ENCODE assay signal across 9 cellular contexts in genomic region chr10:26486985-26487850, GRCh38. TPM values are rescaled to one million over a fixed set of nuclear protein-coding genes. Genes with fewer than 3 reads are reported as not detected.
A peak's percentile ranks its signal among the peaks of the same experiment; 100 is the strongest.
DNase-seq lines count a peak whose midpoint lies in the region; ATAC-seq and TF ChIP-seq lines count a peak whose summit lies in the region.
"Had no signal": no experiment of that assay in that cellular context is flagged by ENCODE, and none has a peak within 500 bp of the region (broad histone marks: within the 10 kb centered on the region; RNA-seq: fewer than 3 reads in every experiment).

No MANE protein-coding gene starts in this region.

- peak overlapping the region; percentile 81 for H2AFZ ChIP-seq in SK-N-SH (ENCODE audit: low read depth)

- H2AK5ac ChIP-seq in mesendoderm (ENCODE audit: low read length): no peak overlapping the region

- TF ChIP-seq RAD21 in SK-N-SH (IDR thresholded peaks at IDR 0.05; ENCODE audit: low read length): no peak

- H4K8ac ChIP-seq in mesendoderm (ENCODE audit: low read depth, low read length): no peak overlapping the region

- no peaks in the 10 kb centered on the region for H4K20me1 ChIP-seq in SK-N-SH (ENCODE audit: insufficient read depth)

- peaks cover 81% of the 10 kb centered on the region for H3K4me1 Mint-ChIP-seq in stimulated activated naive CD8-positive, alpha-beta T cell treated with anti-CD3 and anti-CD28 coated beads, Interleukin-15, Interleukin-2, amounts not matched to agents 100 ng/mL and 50 ng/mL, for 24 hours (ENCODE audit: low read depth)

- H3K79me2 ChIP-seq in SK-N-SH (ENCODE audit: insufficient read depth): no peaks in the 10 kb centered on the region
- H3K79me2 ChIP-seq in mesendoderm (ENCODE audit: control insufficient read depth, insufficient read depth, low read length): no peaks in the 10 kb centered on the region

- no peak for TF ChIP-seq CTCF in SK-N-SH (IDR thresholded peaks at IDR 0.05)

- H3K18ac ChIP-seq in mesendoderm (ENCODE audit: low read length): no peak overlapping the region

- no peaks in the 10 kb centered on the region for H3K9me3 ChIP-seq in SK-N-SH

- DNase-seq in SK-N-SH (no peak), amniotic stem cell (lab: John Stamatoyannopoulos, UW) (peak; percentile 65), mesendoderm (peak; percentile 22), NCI-H2081 treated with DMSO at 0.1 percent for 48 hours (lab: John Stamatoyannopoulos, UW) (no peak), SK-N-DZ (ENCODE audit: low spot score) (no peak)

- H4K5ac ChIP-seq in mesendoderm (ENCODE audit: low read length): no peak overlapping the region

- H3K9ac ChIP-seq in SK-N-SH (peak overlapping the region; percentile 60; the same call in 1 of the 2 replicates), mesendoderm (ENCODE audit: low read length) (no peak overlapping the region)

- H3K36me3 ChIP-seq in SK-N-SH (replicated peaks in 1 of 2; ENCODE audit: control insufficient read depth in 1 of 2, insufficient read depth in 2 of 2, low read length in 1 of 2): no peaks in the 10 kb centered on the region
- H3K36me3 ChIP-seq in mesendoderm (ENCODE audit: control insufficient read depth, insufficient read depth, low read length): no peaks in the 10 kb centered on the region

- H3K4me2 ChIP-seq in SK-N-SH (peak overlapping the region; percentile 59; the same call in 1 of the 2 replicates), mesendoderm (ENCODE audit: low read length) (no peak overlapping the region)

- peak overlapping the region in 1 of 2 experiments; percentile 87; a peak in 2 of 4 replicates for H3K27ac ChIP-seq in SK-N-SH (ENCODE audit: low read depth in 2 of 2, low read length in 1 of 2)
- no peak overlapping the region for H3K27ac ChIP-seq in mesendoderm (ENCODE audit: low read depth, low read length)
- H3K27ac ChIP-seq: VCaP had no signal

- no peaks in the 10 kb centered on the region for H3K27me3 ChIP-seq in SK-N-SH (ENCODE audit: insufficient read depth)
- no peaks in the 10 kb centered on the region for H3K27me3 ChIP-seq in mesendoderm (ENCODE audit: insufficient read depth, low read length, poor library complexity)

- H3K9me2 ChIP-seq in SK-N-SH: no peaks in the 10 kb centered on the region

- no peak for TF ChIP-seq EP300 in SK-N-SH (IDR thresholded peaks at IDR 0.05; ENCODE audit: borderline replicate concordance in 1 of 2, low read depth in 1 of 2, low read length in 1 of 2)

- no peak overlapping the region for H3K23ac ChIP-seq in mesendoderm (ENCODE audit: low read length)

- H3K79me1 ChIP-seq in mesendoderm (ENCODE audit: low read length): no peaks in the 10 kb centered on the region

- H2BK15ac ChIP-seq in mesendoderm (replicated peaks; ENCODE audit: low read depth): no peak overlapping the region

- H3F3A ChIP-seq in SK-N-SH (replicated peaks; ENCODE audit: insufficient read depth): peaks cover 17% of the 10 kb centered on the region

- peaks cover 25% of the 10 kb centered on the region for H3K36me3 Mint-ChIP-seq in stimulated activated naive CD8-positive, alpha-beta T cell treated with anti-CD3 and anti-CD28 coated beads, Interleukin-15, Interleukin-2, amounts not matched to agents 100 ng/mL and 50 ng/mL, for 24 hours (ENCODE audit: low read depth)

- no peak overlapping the region for H3K56ac ChIP-seq in mesendoderm (ENCODE audit: low read length)

- no peak overlapping the region for H2BK120ac ChIP-seq in mesendoderm (ENCODE audit: low read depth, low read length)

- H3K4me3 ChIP-seq in SK-N-SH (ENCODE audit: low read depth in 2 of 2, low read length in 1 of 2) (no peak overlapping the region), mesendoderm (ENCODE audit: low read length) (no peak overlapping the region)

- no peak overlapping the region for H2BK5ac ChIP-seq in mesendoderm (ENCODE audit: low read length)

- POLR2A ChIA-PET in SK-N-SH (lab: Yijun Ruan, JAX): no interaction called here

- no peak overlapping the region for H3K4ac ChIP-seq in mesendoderm (ENCODE audit: low read depth, low read length)

- H3K4me3 Mint-ChIP-seq in stimulated activated naive CD8-positive, alpha-beta T cell treated with anti-CD3 and anti-CD28 coated beads, Interleukin-15, Interleukin-2, amounts not matched to agents 100 ng/mL and 50 ng/mL, for 24 hours: peak overlapping the region; percentile 71

- no peaks in the 10 kb centered on the region for H3K27me3 Mint-ChIP-seq in stimulated activated naive CD8-positive, alpha-beta T cell treated with anti-CD3 and anti-CD28 coated beads, Interleukin-15, Interleukin-2, amounts not matched to agents 100 ng/mL and 50 ng/mL, for 24 hours

- WGBS in SK-N-SH (ENCODE audit: low lambda C conversion rate): 12% methylated on average over 11 of the region's 11 CpGs
- no CpG with 5 or more reads among the region's 11 CpGs for WGBS in mesendoderm (ENCODE audit: extremely low coverage, insufficient coverage, low lambda C conversion rate)

- ATAC-seq in GM18502 (IDR thresholded peaks at IDR 0.05; ENCODE audit: poor library complexity, unreplicated experiment) (peak; percentile 79), HG02884 (IDR thresholded peaks at IDR 0.05; ENCODE audit: unreplicated experiment) (peak; percentile 83)

- H3K4me1 ChIP-seq in SK-N-SH (ENCODE audit: control insufficient read depth in 1 of 2, insufficient read depth in 2 of 2, low read depth in 1 of 2, low read length in 1 of 2) (no peaks in the 10 kb centered on the region), mesendoderm (ENCODE audit: control insufficient read depth, low read depth, low read length) (no peaks in the 10 kb centered on the region)

- CTCF ChIA-PET in SK-N-SH (lab: Yijun Ruan, JAX): interaction anchor here (1.0 kb wide), 1 partner anchor 9 kb away, joined by 3 read pairs; no protein-coding TSS in a partner anchor

- no peaks in the 10 kb centered on the region for H3K9me3 Mint-ChIP-seq in stimulated activated naive CD8-positive, alpha-beta T cell treated with anti-CD3 and anti-CD28 coated beads, Interleukin-15, Interleukin-2, amounts not matched to agents 100 ng/mL and 50 ng/mL, for 24 hours

- H3K27ac Mint-ChIP-seq in stimulated activated naive CD8-positive, alpha-beta T cell treated with anti-CD3 and anti-CD28 coated beads, Interleukin-15, Interleukin-2, amounts not matched to agents 100 ng/mL and 50 ng/mL, for 24 hours: peak overlapping the region; percentile 96

TF ChIP-seq in SK-N-SH, 30 proteins besides CTCF, POLR2A, EP300 and RAD21:
- TF ChIP-seq JUND (IDR thresholded peaks at IDR 0.05) (0 out of 2 replicates have a peak, but pooled peaks have one; percentile 22), NFIC (IDR thresholded peaks at IDR 0.05; ENCODE audit: borderline replicate concordance) (no peak), FOSL2 (IDR thresholded peaks at IDR 0.05; ENCODE audit: borderline replicate concordance, low read depth) (peak; percentile 52; the same call in 1 of the 2 replicates)

RNA-seq across cellular contexts. Expression of gene APBB1IP, which starts 49.1 kb away (rescaled TPM):
- polyA plus RNA-seq in SK-N-SH (2012; rRNA removed): 0.02 TPM in 1 of 2 replicates, not detected in the other
- not detected in 2 replicates for polyA plus RNA-seq in SK-N-SH (2012; cell fraction: cytosol; rRNA removed)
- 0.02 TPM in 1 of 2 replicates, not detected in the other for polyA plus RNA-seq in SK-N-SH (2012; cell fraction: nucleus; rRNA removed)
- 0.11 TPM for polyA plus RNA-seq in mesendoderm (2013, experiment 1 of 2)
- 0.06 TPM for polyA plus RNA-seq in mesendoderm (2013, experiment 2 of 2)
- polyA plus RNA-seq in SK-N-DZ (2014; cell fraction: cytosol; rRNA removed): 0.09 TPM in 1 of 2 replicates, not detected in the other
- polyA plus RNA-seq in SK-N-DZ (2014; cell fraction: nucleus; rRNA removed): 0.11 and 0.31 TPM in 2 replicates

Comparison
In these comparisons a context has a peak if more than half of its experiments do, and no peak if none do; other contexts are left out.
1. DNase-seq: peak in amniotic stem cell (single experiment) and mesendoderm (single experiment); none in SK-N-SH (single experiment), NCI-H2081 treated with DMSO at 0.1 percent for 48 hours (single experiment) and SK-N-DZ (single experiment).